Comparison of ENCODE assay signal across 28 cellular contexts in genomic region chr5:112697301-112697700, GRCh38. TPM values are rescaled to one million over a fixed set of nuclear protein-coding genes. Genes with fewer than 3 reads are reported as not detected.
DNase-seq lines count a peak whose midpoint lies in the region; ATAC-seq, FAIRE-seq and TF ChIP-seq lines count a peak whose summit lies in the region.
"Had no signal": no experiment of that assay in that cellular context is flagged by ENCODE, and none has a peak within 500 bp of the region (broad histone marks: within the 10 kb centered on the region; RNA-seq: fewer than 3 reads in every experiment).

No MANE protein-coding gene starts in this region.

- no peak overlapping the region for H4K8ac ChIP-seq in mesenchymal stem cell (ENCODE audit: low read length)

- FAIRE-seq in astrocyte (lab: Jason Lieb, UNC): no peak
- FAIRE-seq: GM12878, RCC 7860, urothelium cell line had no signal

- no peak overlapping the region for H2BK5ac ChIP-seq in mesenchymal stem cell (ENCODE audit: low read depth, low read length, poor library complexity, severe bottlenecking)

- no peaks in the 10 kb centered on the region for H3K4me1 ChIP-seq in astrocyte (ENCODE audit: insufficient read depth, low read length)
- H3K4me1 ChIP-seq in mesenchymal stem cell (ENCODE audit: control insufficient read depth, insufficient read depth, low read depth, low read length): no peaks in the 10 kb centered on the region
- H3K4me1 ChIP-seq: SJSA1, suprapubic skin had no signal

- H2BK120ac ChIP-seq in mesenchymal stem cell (ENCODE audit: low read depth, low read length): no peak overlapping the region

- no peak overlapping the region for H3K18ac ChIP-seq in mesenchymal stem cell (ENCODE audit: low read depth in 1 of 2, low read length in 2 of 2)

- H3K79me1 ChIP-seq in mesenchymal stem cell (replicated peaks; ENCODE audit: low read length, poor library complexity, severe bottlenecking): no peaks in the 10 kb centered on the region

- no peaks in the 10 kb centered on the region for H4K20me1 ChIP-seq in astrocyte (ENCODE audit: insufficient read depth, low read length)
- H4K20me1 ChIP-seq: BLaER1 treated with 17β-estradiol and CSF1 and Interleukin-3, amounts not matched to agents 10 nM and 100 nM had no signal

- no peak overlapping the region for H2BK15ac ChIP-seq in mesenchymal stem cell (ENCODE audit: low read depth, poor library complexity, severe bottlenecking)

- H3K23ac ChIP-seq in mesenchymal stem cell (ENCODE audit: low read length in 2 of 2): no peak overlapping the region

- no peak overlapping the region for H3K27ac Mint-ChIP-seq in astrocyte (ENCODE audit: unreplicated experiment)
- H3K27ac Mint-ChIP-seq: activated naive CD4-positive, alpha-beta T cell treated with anti-CD3 and anti-CD28 coated beads for 36 hours had no signal

- H3K4me2 ChIP-seq in astrocyte (ENCODE audit: low read length) (peak overlapping the region; percentile 6), mesenchymal stem cell (ENCODE audit: low read length, poor library complexity, severe bottlenecking) (no peak overlapping the region)
- H3K4me2 ChIP-seq: BLaER1 treated with 17β-estradiol and CSF1 and Interleukin-3, amounts not matched to agents 10 nM and 100 nM had no signal

- H3K9me3 Mint-ChIP-seq in astrocyte (ENCODE audit: unreplicated experiment): no peaks in the 10 kb centered on the region
- H3K9me3 Mint-ChIP-seq: activated naive CD4-positive, alpha-beta T cell treated with anti-CD3 and anti-CD28 coated beads for 36 hours had no signal

- H3K36me3 ChIP-seq in astrocyte (ENCODE audit: insufficient read depth, low read length) (no peaks in the 10 kb centered on the region), mesenchymal stem cell (ENCODE audit: control insufficient read depth in 1 of 2, insufficient read depth in 2 of 2, low read depth in 1 of 2, low read length in 2 of 2) (no peaks in the 10 kb centered on the region)
- H3K36me3 ChIP-seq: BLaER1 treated with 17β-estradiol and CSF1 and Interleukin-3, amounts not matched to agents 10 nM and 100 nM; SJSA1; suprapubic skin had no signal

- H2AK5ac ChIP-seq in mesenchymal stem cell (ENCODE audit: low read length, severe bottlenecking): no peak overlapping the region

- H3K27me3 Mint-ChIP-seq in astrocyte (ENCODE audit: low read depth, unreplicated experiment): no peaks in the 10 kb centered on the region

- 84% methylated on average over 2 of the region's 2 CpGs for WGBS in mesenchymal stem cell

- H4K91ac ChIP-seq in mesenchymal stem cell (ENCODE audit: low read length): no peak overlapping the region

- H3K4me3 Mint-ChIP-seq in astrocyte (ENCODE audit: unreplicated experiment): no peak overlapping the region
- H3K4me3 Mint-ChIP-seq: activated naive CD4-positive, alpha-beta T cell treated with anti-CD3 and anti-CD28 coated beads for 36 hours had no signal

- no peak overlapping the region for H3K27ac ChIP-seq in astrocyte (ENCODE audit: low read depth, low read length)
- H3K27ac ChIP-seq in mesenchymal stem cell (ENCODE audit: low read length, poor library complexity, severe bottlenecking): no peak overlapping the region
- H3K27ac ChIP-seq: BLaER1 treated with 17β-estradiol and CSF1 and Interleukin-3, amounts not matched to agents 10 nM and 100 nM; epithelial cell of prostate; SJSA1; suprapubic skin had no signal

- H3K27me3 ChIP-seq in astrocyte (ENCODE audit: insufficient read depth, low read length) (no peaks in the 10 kb centered on the region), mesenchymal stem cell (ENCODE audit: control insufficient read depth in 1 of 2, insufficient read depth in 1 of 2, low read length in 2 of 2) (no peaks in the 10 kb centered on the region)
- H3K27me3 ChIP-seq: BLaER1 treated with 17β-estradiol and CSF1 and Interleukin-3, amounts not matched to agents 10 nM and 100 nM; SJSA1; suprapubic skin had no signal

- no peaks in the 10 kb centered on the region for H3K36me3 Mint-ChIP-seq in astrocyte (ENCODE audit: low read depth, unreplicated experiment)

- H2AFZ ChIP-seq in astrocyte (ENCODE audit: low read depth, low read length): no peak overlapping the region
- no peak overlapping the region for H2AFZ ChIP-seq in mesenchymal stem cell (ENCODE audit: low read depth, low read length)

- TF ChIP-seq CTCF in astrocyte (IDR thresholded peaks at IDR 0.05; ENCODE audit: insufficient read depth, low read depth, low read length): no peak

- no peak overlapping the region for H2BK12ac ChIP-seq in mesenchymal stem cell (ENCODE audit: low read length in 2 of 2)

- peaks cover 21% of the 10 kb centered on the region for H3K4me1 Mint-ChIP-seq in astrocyte (ENCODE audit: low read depth, unreplicated experiment)

- H3K4me3 ChIP-seq in astrocyte (ENCODE audit: insufficient read depth, low read depth, low read length) (no peak overlapping the region), mesenchymal stem cell (ENCODE audit: insufficient read depth in 1 of 2, low read depth in 1 of 2, low read length in 2 of 2) (no peak overlapping the region)
- H3K4me3 ChIP-seq: BLaER1 treated with 17β-estradiol and CSF1 and Interleukin-3, amounts not matched to agents 10 nM and 100 nM; GM12878; SJSA1; suprapubic skin had no signal

- ATAC-seq in GM19452 (IDR thresholded peaks at IDR 0.05; ENCODE audit: unreplicated experiment) (no peak), GM21723 (IDR thresholded peaks at IDR 0.05; ENCODE audit: unreplicated experiment) (no peak)
- ATAC-seq: GM12878, left cardiac atrium had no signal

- H3K9ac ChIP-seq in astrocyte (ENCODE audit: low read length): no peak overlapping the region
- H3K9ac ChIP-seq in mesenchymal stem cell (ENCODE audit: low read length): peak overlapping the region; percentile 53
- H3K9ac ChIP-seq: BLaER1 treated with 17β-estradiol and CSF1 and Interleukin-3, amounts not matched to agents 10 nM and 100 nM had no signal

- H3K9me3 ChIP-seq in astrocyte (ENCODE audit: insufficient read depth, low read depth, low read length): no peaks in the 10 kb centered on the region
- H3K9me3 ChIP-seq in mesenchymal stem cell (ENCODE audit: control insufficient read depth, low read length): no peaks in the 10 kb centered on the region
- H3K9me3 ChIP-seq: Caco-2, SJSA1, suprapubic skin had no signal

- no peak overlapping the region for H3K14ac ChIP-seq in mesenchymal stem cell (ENCODE audit: low read length in 2 of 2)

- no peak overlapping the region for H3K4ac ChIP-seq in mesenchymal stem cell (ENCODE audit: low read depth in 1 of 2, low read length in 2 of 2)

- no peaks in the 10 kb centered on the region for H3K79me2 ChIP-seq in astrocyte (ENCODE audit: insufficient read depth, low read length)

- peak; percentile 85 for DNase-seq in DMS 273 treated with DMSO at 0.1 percent for 48 hours (lab: John Stamatoyannopoulos, UW)
- peak; percentile 81 for DNase-seq in NCI-H2171 treated with DMSO at 0.1 percent for 48 hours (lab: John Stamatoyannopoulos, UW)
- no peak for DNase-seq in astrocyte (ENCODE audit: low read depth)
- no peak for DNase-seq in mesenchymal stem cell
- no peak for DNase-seq in effector CD4-positive, alpha-beta T cell
- DNase-seq in nucleus accumbens (lab: John Stamatoyannopoulos, UW): no peak
- DNase-seq: activated CD4-positive, alpha-beta T cell treated with anti-CD3 and anti-CD28 coated beads for 48 hours; activated naive CD4-positive, alpha-beta T cell treated with anti-CD3 and anti-CD28 coated beads for 36 hours; activated T-cell treated with anti-CD3 and anti-CD28 coated beads, Interleukin-2, amount 50 U/mL, for 48 hours; amygdala; Caco-2; dermis blood vessel endothelial cell; DND-41; HCEC 1CT; head of caudate nucleus; left cardiac atrium; NCI-H1105; retina; T-helper 2 cell had no signal

RNA-seq across cellular contexts. Expression of gene APC, which starts 40.4 kb away (rescaled TPM):
- total RNA-seq in astrocyte: 53.9 and 54.6 TPM in 2 replicates
- polyA plus RNA-seq in mesenchymal stem cell (2013, experiment 1 of 2): 14.8 TPM
- polyA plus RNA-seq in mesenchymal stem cell (2013, experiment 2 of 2): 14.9 TPM

Comparison
In these comparisons a context has a peak if more than half of its experiments do, and no peak if none do; other contexts are left out.
1. DNase-seq: peak in DMS 273 treated with DMSO at 0.1 percent for 48 hours (single experiment) and NCI-H2171 treated with DMSO at 0.1 percent for 48 hours (single experiment); none in astrocyte (single experiment), mesenchymal stem cell (single experiment), effector CD4-positive, alpha-beta T cell (single experiment) and nucleus accumbens (0 of 56).